Comparison of ENCODE assay signal across 16 cellular contexts in the genomic region with DNA sequence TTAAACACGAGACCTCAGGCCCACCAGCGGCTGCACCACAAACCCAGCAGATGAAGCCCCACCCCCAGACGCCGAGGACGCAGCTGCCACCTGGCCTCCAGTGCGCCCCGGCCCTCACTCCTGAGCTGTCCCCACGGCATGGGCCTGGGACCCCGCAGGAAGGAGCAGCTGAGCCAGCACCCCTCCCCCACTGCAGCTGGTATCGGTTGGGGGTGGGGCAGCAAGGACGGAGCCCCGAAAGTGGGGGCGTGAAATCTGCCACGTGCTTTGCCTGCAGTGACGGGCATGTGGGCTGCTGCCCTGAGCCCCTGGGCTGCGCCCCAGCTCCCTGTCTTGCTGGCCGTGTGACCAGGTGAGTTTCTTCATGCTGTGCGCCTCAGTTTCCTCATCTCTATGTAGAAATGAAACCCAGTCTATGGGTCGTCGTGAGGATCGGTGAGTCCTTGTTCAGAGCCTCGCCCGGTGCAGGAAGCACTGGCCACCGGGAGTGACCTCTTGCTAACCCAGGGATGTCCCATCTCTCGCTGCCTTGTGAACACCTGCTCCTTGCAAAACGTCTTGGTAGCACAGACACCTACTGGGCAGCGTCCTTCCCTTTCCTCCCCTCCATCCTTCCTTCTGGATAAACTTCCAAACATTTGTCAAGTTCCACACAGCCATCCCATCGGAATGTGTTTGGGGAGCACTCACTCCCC. TPM values are rescaled to one million over a fixed set of nuclear protein-coding genes. Genes with fewer than 3 reads are reported as not detected.
"Had no signal": no experiment of that assay in that cellular context is flagged by ENCODE, and none has a peak within 500 bp of the region (broad histone marks: within the 10 kb centered on the region; RNA-seq: fewer than 3 reads in every experiment).

No MANE protein-coding gene starts in this region.

- H3K36me3 ChIP-seq: heart left ventricle, left lung, thoracic aorta, vagina had no signal

- ATAC-seq: activated CD8-positive, alpha-beta T cell treated with anti-CD3 and anti-CD28 coated beads for 36 hours; effector memory CD8-positive, alpha-beta T cell; left lung; natural killer cell; T-helper 17 cell had no signal

- DNase-seq: activated CD4-positive, alpha-beta T cell treated with anti-CD3 and anti-CD28 coated beads for 4 hours; activated CD8-positive, alpha-beta memory T cell treated with anti-CD3 and anti-CD28 coated beads, Interleukin-2, amount 50 U/mL, for 4 hours; activated CD8-positive, alpha-beta T cell treated with anti-CD3 and anti-CD28 coated beads for 36 hours; anterior cingulate cortex; dermis blood vessel endothelial cell; effector memory CD8-positive, alpha-beta T cell; mesendoderm; natural killer cell; occipital lobe; stimulated activated CD4-positive, alpha-beta T cell treated with anti-CD3 and anti-CD28 coated beads, Interleukin-12 subunit alpha, Interleukin-12 subunit beta, amount 100 ng/mL, for 4 hours; stimulated activated CD4-positive, alpha-beta T cell treated with anti-CD3 and anti-CD28 coated beads, Interleukin-2, amount 100 ng/mL, for 24 hours; T-helper 17 cell had no signal

- H3K4me1 ChIP-seq: heart left ventricle, left lung, vagina had no signal

- H3K27ac ChIP-seq: left lung, thoracic aorta, vagina had no signal

- H3K9me3 ChIP-seq: left lung, thoracic aorta, vagina had no signal

- H3K27me3 ChIP-seq: heart left ventricle, vagina had no signal

- H3K4me3 ChIP-seq: heart left ventricle, left lung, thoracic aorta, vagina had no signal

RNA-seq across cellular contexts. Expression of a gene that starts 32.0 kb away (rescaled TPM):
- total RNA-seq: T-helper 17 cell, thoracic aorta, vagina had no signal
